Comparison of ENCODE assay signal across 1 cellular context in the genomic region with DNA sequence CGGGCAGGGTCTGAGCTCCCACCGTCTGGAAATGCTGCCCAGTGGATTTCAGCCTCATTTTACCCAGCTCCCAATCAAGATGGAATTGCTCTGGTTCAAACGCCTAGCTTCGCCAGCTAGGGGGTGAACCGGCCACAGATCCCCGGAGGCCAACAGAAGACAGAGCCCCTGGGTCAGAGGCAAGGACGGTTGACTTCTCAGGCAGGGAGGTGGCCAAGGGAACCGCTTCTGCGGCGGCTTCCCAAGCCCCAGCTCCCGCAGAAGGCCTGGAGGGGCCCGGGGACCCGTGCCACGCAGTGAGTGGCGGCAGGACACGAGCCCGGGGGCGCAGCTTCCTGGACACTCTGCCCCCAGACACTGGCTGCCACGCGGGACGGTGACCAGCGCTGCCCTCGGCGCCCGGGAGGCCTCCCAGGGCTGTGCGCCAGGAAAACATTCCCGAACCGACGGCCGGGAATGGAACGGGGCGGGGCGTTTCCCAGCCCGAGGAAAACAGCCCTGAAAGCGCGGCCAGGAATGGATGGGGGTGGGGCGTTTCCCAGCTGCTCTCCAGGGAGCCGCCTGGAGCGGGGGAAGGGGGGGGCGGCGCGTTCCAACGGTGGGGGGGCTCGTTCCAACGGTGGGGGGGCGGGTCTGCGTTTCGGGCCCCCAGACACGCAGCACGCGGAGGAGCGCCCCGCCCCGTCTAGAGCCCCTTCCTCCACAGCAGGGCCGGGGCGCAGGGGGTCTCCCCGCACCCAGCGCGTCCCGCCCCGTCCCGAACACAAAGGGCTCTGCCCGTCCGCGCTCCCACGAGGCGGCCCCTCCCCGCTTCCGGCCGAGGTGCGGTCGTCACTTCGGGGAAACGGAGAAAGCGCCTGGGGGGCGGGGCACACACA.
A peak's percentile ranks its signal among the peaks of the same experiment; 100 is the strongest.
TF ChIP-seq lines count a peak whose summit lies in the region.

No MANE protein-coding gene starts in this region.

TF ChIP-seq in K562, 482 proteins besides CTCF, POLR2A, EP300 and RAD21 (continued from another document and continues in another):
- TF ChIP-seq NRF1 (conservative IDR thresholded peaks at IDR 0.05 in 1 of 2, IDR thresholded peaks at IDR 0.05 in 1 of 2): no peak
- TF ChIP-seq BRCA1 (IDR thresholded peaks at IDR 0.05): no peak
- no peak for TF ChIP-seq BRCA1 (CRISPR knock-in tag; IDR thresholded peaks at IDR 0.05)
- peak; percentile 64 for TF ChIP-seq ZFX (CRISPR knock-in tag; IDR thresholded peaks at IDR 0.05)
- peak; percentile 87; the same call in 1 of the 2 replicates for TF ChIP-seq ZKSCAN8 (CRISPR knock-in tag; IDR thresholded peaks at IDR 0.05)
- TF ChIP-seq ILF3 (IDR thresholded peaks at IDR 0.05; ENCODE audit: borderline replicate concordance): no peak
- TF ChIP-seq, protein P1, sequence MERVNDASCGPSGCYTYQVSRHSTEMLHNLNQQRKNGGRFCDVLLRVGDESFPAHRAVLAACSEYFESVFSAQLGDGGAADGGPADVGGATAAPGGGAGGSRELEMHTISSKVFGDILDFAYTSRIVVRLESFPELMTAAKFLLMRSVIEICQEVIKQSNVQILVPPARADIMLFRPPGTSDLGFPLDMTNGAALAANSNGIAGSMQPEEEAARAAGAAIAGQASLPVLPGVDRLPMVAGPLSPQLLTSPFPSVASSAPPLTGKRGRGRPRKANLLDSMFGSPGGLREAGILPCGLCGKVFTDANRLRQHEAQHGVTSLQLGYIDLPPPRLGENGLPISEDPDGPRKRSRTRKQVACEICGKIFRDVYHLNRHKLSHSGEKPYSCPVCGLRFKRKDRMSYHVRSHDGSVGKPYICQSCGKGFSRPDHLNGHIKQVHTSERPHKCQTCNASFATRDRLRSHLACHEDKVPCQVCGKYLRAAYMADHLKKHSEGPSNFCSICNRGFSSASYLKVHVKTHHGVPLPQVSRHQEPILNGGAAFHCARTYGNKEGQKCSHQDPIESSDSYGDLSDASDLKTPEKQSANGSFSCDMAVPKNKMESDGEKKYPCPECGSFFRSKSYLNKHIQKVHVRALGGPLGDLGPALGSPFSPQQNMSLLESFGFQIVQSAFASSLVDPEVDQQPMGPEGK (CRISPR knock-in tag; IDR thresholded peaks at IDR 0.05; ENCODE audit: borderline replicate concordance): peak; percentile 52; the same call in 1 of the 2 replicates
- TF ChIP-seq CHD1 (IDR thresholded peaks at IDR 0.05; ENCODE audit: low read length): peak; percentile 77
- TF ChIP-seq FOXP1 (CRISPR knock-in tag; IDR thresholded peaks at IDR 0.05): peak; percentile 18; the same call in 1 of the 2 replicates
- no peak for TF ChIP-seq HNRNPUL1 (IDR thresholded peaks at IDR 0.05; ENCODE audit: low read length)
- TF ChIP-seq PRMT5 (CRISPR knock-in tag; IDR thresholded peaks at IDR 0.05): no peak
- TF ChIP-seq ETV1 (tag; conservative IDR thresholded peaks at IDR 0.05; ENCODE audit: low read depth): peak; percentile 79
- TF ChIP-seq CHCHD3 (CRISPR knock-in tag; IDR thresholded peaks at IDR 0.05): no peak
- peak; percentile 84; the same call in 1 of the 2 replicates for TF ChIP-seq GTF2A2 (tag; IDR thresholded peaks at IDR 0.05)
- no peak for TF ChIP-seq TRIM24 (IDR thresholded peaks at IDR 0.05)
- TF ChIP-seq ELF4 (CRISPR knock-in tag; IDR thresholded peaks at IDR 0.05): no peak
- no peak for TF ChIP-seq ZNF445 (CRISPR knock-in tag; IDR thresholded peaks at IDR 0.05; ENCODE audit: low read depth)
- TF ChIP-seq NFIC (IDR thresholded peaks at IDR 0.05): peak; percentile 54
- TF ChIP-seq NFATC3 (IDR thresholded peaks at IDR 0.05): no peak
- no peak for TF ChIP-seq POLR3G (IDR thresholded peaks at IDR 0.05; ENCODE audit: extremely low read depth, insufficient read length, insufficient replicate concordance)
- no peak for TF ChIP-seq SRSF9 (IDR thresholded peaks at IDR 0.05; ENCODE audit: borderline replicate concordance, low read depth, low read length)
- no peak; the same call in 1 of the 2 replicates for TF ChIP-seq ZFPM2 (CRISPR knock-in tag; IDR thresholded peaks at IDR 0.05)
- TF ChIP-seq ZNF766 (CRISPR knock-in tag; conservative IDR thresholded peaks at IDR 0.05): peak; percentile 91
- TF ChIP-seq CTBP1 (IDR thresholded peaks at IDR 0.05; ENCODE audit: borderline replicate concordance): peak; percentile 49; the same call in 1 of the 2 replicates
- TF ChIP-seq, protein P2, sequence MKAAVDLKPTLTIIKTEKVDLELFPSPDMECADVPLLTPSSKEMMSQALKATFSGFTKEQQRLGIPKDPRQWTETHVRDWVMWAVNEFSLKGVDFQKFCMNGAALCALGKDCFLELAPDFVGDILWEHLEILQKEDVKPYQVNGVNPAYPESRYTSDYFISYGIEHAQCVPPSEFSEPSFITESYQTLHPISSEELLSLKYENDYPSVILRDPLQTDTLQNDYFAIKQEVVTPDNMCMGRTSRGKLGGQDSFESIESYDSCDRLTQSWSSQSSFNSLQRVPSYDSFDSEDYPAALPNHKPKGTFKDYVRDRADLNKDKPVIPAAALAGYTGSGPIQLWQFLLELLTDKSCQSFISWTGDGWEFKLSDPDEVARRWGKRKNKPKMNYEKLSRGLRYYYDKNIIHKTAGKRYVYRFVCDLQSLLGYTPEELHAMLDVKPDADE (conservative IDR thresholded peaks at IDR 0.05; ENCODE audit: control insufficient read depth, low read depth, low read length): peak; percentile 77; the same call in 1 of the 2 replicates
- TF ChIP-seq ZNF561 (CRISPR knock-in tag; conservative IDR thresholded peaks at IDR 0.05): no peak
- TF ChIP-seq, protein P3, sequence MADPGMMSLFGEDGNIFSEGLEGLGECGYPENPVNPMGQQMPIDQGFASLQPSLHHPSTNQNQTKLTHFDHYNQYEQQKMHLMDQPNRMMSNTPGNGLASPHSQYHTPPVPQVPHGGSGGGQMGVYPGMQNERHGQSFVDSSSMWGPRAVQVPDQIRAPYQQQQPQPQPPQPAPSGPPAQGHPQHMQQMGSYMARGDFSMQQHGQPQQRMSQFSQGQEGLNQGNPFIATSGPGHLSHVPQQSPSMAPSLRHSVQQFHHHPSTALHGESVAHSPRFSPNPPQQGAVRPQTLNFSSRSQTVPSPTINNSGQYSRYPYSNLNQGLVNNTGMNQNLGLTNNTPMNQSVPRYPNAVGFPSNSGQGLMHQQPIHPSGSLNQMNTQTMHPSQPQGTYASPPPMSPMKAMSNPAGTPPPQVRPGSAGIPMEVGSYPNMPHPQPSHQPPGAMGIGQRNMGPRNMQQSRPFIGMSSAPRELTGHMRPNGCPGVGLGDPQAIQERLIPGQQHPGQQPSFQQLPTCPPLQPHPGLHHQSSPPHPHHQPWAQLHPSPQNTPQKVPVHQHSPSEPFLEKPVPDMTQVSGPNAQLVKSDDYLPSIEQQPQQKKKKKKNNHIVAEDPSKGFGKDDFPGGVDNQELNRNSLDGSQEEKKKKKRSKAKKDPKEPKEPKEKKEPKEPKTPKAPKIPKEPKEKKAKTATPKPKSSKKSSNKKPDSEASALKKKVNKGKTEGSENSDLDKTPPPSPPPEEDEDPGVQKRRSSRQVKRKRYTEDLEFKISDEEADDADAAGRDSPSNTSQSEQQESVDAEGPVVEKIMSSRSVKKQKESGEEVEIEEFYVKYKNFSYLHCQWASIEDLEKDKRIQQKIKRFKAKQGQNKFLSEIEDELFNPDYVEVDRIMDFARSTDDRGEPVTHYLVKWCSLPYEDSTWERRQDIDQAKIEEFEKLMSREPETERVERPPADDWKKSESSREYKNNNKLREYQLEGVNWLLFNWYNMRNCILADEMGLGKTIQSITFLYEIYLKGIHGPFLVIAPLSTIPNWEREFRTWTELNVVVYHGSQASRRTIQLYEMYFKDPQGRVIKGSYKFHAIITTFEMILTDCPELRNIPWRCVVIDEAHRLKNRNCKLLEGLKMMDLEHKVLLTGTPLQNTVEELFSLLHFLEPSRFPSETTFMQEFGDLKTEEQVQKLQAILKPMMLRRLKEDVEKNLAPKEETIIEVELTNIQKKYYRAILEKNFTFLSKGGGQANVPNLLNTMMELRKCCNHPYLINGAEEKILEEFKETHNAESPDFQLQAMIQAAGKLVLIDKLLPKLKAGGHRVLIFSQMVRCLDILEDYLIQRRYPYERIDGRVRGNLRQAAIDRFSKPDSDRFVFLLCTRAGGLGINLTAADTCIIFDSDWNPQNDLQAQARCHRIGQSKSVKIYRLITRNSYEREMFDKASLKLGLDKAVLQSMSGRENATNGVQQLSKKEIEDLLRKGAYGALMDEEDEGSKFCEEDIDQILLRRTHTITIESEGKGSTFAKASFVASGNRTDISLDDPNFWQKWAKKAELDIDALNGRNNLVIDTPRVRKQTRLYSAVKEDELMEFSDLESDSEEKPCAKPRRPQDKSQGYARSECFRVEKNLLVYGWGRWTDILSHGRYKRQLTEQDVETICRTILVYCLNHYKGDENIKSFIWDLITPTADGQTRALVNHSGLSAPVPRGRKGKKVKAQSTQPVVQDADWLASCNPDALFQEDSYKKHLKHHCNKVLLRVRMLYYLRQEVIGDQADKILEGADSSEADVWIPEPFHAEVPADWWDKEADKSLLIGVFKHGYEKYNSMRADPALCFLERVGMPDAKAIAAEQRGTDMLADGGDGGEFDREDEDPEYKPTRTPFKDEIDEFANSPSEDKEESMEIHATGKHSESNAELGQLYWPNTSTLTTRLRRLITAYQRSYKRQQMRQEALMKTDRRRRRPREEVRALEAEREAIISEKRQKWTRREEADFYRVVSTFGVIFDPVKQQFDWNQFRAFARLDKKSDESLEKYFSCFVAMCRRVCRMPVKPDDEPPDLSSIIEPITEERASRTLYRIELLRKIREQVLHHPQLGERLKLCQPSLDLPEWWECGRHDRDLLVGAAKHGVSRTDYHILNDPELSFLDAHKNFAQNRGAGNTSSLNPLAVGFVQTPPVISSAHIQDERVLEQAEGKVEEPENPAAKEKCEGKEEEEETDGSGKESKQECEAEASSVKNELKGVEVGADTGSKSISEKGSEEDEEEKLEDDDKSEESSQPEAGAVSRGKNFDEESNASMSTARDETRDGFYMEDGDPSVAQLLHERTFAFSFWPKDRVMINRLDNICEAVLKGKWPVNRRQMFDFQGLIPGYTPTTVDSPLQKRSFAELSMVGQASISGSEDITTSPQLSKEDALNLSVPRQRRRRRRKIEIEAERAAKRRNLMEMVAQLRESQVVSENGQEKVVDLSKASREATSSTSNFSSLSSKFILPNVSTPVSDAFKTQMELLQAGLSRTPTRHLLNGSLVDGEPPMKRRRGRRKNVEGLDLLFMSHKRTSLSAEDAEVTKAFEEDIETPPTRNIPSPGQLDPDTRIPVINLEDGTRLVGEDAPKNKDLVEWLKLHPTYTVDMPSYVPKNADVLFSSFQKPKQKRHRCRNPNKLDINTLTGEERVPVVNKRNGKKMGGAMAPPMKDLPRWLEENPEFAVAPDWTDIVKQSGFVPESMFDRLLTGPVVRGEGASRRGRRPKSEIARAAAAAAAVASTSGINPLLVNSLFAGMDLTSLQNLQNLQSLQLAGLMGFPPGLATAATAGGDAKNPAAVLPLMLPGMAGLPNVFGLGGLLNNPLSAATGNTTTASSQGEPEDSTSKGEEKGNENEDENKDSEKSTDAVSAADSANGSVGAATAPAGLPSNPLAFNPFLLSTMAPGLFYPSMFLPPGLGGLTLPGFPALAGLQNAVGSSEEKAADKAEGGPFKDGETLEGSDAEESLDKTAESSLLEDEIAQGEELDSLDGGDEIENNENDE (IDR thresholded peaks at IDR 0.05; ENCODE audit: low read depth, low read length): no peak
- TF ChIP-seq PKNOX1 (IDR thresholded peaks at IDR 0.05): no peak
- TF ChIP-seq NFRKB (IDR thresholded peaks at IDR 0.05; ENCODE audit: low read depth): peak; percentile 93
- no peak for TF ChIP-seq AFF1 (IDR thresholded peaks at IDR 0.05; ENCODE audit: low read depth in 1 of 2, partially characterized antibody in 2 of 2)
- TF ChIP-seq ZFP30 (CRISPR knock-in tag; IDR thresholded peaks at IDR 0.05; ENCODE audit: borderline replicate concordance): no peak
- TF ChIP-seq GABPA (tag; conservative IDR thresholded peaks at IDR 0.05; ENCODE audit: low read depth): peak; percentile 72
- no peak for TF ChIP-seq THRA (IDR thresholded peaks at IDR 0.05)
- peak; percentile 57; the same call in 1 of the 2 replicates for TF ChIP-seq CBFB (CRISPR knock-in tag; IDR thresholded peaks at IDR 0.05)
